ENCODE assay signal across 9 cellular contexts in the genomic region with DNA sequence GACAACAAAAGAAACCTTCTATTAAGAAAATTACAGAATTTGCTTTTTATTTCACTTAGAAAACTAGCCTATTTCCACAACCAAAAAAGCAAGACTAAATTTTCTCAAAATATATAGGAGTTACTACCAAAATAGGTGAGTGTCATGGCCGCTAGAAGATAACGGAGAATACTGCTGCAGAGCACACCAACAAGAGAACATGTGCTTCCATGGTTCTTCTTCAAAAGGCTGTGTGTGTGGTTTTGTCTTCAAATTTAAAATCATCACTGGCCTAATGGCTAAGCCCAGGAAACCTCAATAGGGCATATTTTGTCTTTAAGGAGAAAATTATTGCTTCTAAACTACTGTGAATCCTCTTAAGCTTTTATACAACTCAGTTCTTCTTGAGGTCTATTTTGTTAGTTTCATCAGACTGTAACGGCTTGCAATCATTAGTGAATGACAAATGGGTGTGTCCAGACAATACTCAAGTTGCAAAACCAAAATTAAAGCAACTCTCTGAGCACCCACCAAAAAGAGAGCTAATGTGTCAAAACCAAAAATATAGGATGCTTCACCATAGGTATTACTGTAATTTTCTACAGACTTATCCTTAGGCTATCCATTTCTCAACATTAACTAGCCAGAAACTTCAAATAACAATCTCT. TPM values are rescaled to one million over a fixed set of nuclear protein-coding genes. Genes with fewer than 3 reads are reported as not detected.
DNase-seq lines count a peak whose midpoint lies in the region; ATAC-seq and TF ChIP-seq lines count a peak whose summit lies in the region.
"Had no signal": no experiment of that assay in that cellular context is flagged by ENCODE, and none has a peak within 500 bp of the region (broad histone marks: within the 10 kb centered on the region; RNA-seq: fewer than 3 reads in every experiment).

No MANE protein-coding gene starts in this region.

- H3K4me3 ChIP-seq in OCI-LY7 (ENCODE audit: low read depth, low read length, poor library complexity, severe bottlenecking) (peak overlapping the region; percentile 97), gastrocnemius medialis (no peak overlapping the region)

- H3K79me2 ChIP-seq in OCI-LY7 (ENCODE audit: insufficient read depth, low read depth, low read length): peaks cover 65% of the 10 kb centered on the region

- H3K9me3 ChIP-seq in OCI-LY7 (ENCODE audit: low read length) (no peaks in the 10 kb centered on the region), gastrocnemius medialis (no peaks in the 10 kb centered on the region)

- in situ Hi-C loops in gastrocnemius medialis (cut with MboI; ENCODE audit: low sequenced_read_pairs in 4 of 4): no loop called here

- CTCF ChIA-PET in OCI-LY7 (lab: Charles Lee; ENCODE audit: unreplicated experiment): interaction anchor here (0.5 to 1.1 kb wide), 2 partner anchors 22 to 32 kb away, joined by 3 read pairs; no protein-coding TSS in a partner anchor

- peak overlapping the region; percentile 95 for H3K4me3 Mint-ChIP-seq in effector memory CD8-positive, alpha-beta T cell

- DNase-seq in OCI-LY7 (ENCODE audit: low spot score): peak; percentile 24
- DNase-seq in effector memory CD8-positive, alpha-beta T cell: no peak
- no peak for DNase-seq in gastrocnemius medialis
- DNase-seq in NCI-H1436 (lab: John Stamatoyannopoulos, UW): no peak
- no peak for DNase-seq in SHP77 (lab: John Stamatoyannopoulos, UW)
- DNase-seq in DMS79 (lab: John Stamatoyannopoulos, UW): no peak

- H3K27me3 Mint-ChIP-seq in effector memory CD8-positive, alpha-beta T cell: no peaks in the 10 kb centered on the region

- H3K9me2 ChIP-seq in OCI-LY7 (ENCODE audit: insufficient read depth, low read length): no peaks in the 10 kb centered on the region

- peak overlapping the region; percentile 98 for H3K4me2 ChIP-seq in OCI-LY7 (ENCODE audit: low read length)

- no peaks in the 10 kb centered on the region for H3K27me3 ChIP-seq in gastrocnemius medialis

- H3K27ac ChIP-seq in OCI-LY7 (ENCODE audit: low read depth, low read length, poor library complexity, severe bottlenecking): peak overlapping the region; percentile 77
- H3K27ac ChIP-seq in gastrocnemius medialis: peak overlapping the region in 3 of 4 donors; percentile 8 to 67 (median 19)

- H3K4me1 ChIP-seq in OCI-LY7 (ENCODE audit: insufficient read depth, low read length, poor library complexity, severe bottlenecking) (peaks cover 58% of the 10 kb centered on the region), gastrocnemius medialis (peaks cover 32 to 51% of the 10 kb centered on the region in 2 donors)

- 0 out of 2 replicates have a peak, but pooled peaks cover 7% of the 10 kb centered on the region for H4K20me1 ChIP-seq in OCI-LY7 (ENCODE audit: insufficient read depth, low read length)

- POLR2A ChIA-PET in OCI-LY7 (lab: Charles Lee): interaction anchor here (0.6 to 7.2 kb wide), 7 partner anchors 8 to 738 kb away, joined by 3 to 119 read pairs (median 3); no protein-coding TSS in a partner anchor

- TSS peak; percentile 39 for BruUV-seq in OCI-LY7 (replicated peaks; lab: Mats Ljungman, UMichigan)

- intact Hi-C loops in OCI-LY7 (cut with micrococcal nuclease; ENCODE audit: unreplicated experiment) (loop anchor here (1.0 kb wide), 1 partner anchor 32 kb away; no protein-coding TSS in a partner anchor), gastrocnemius medialis (cut with DNase I; ENCODE audit: low total_unique reads) (no loop called here)

- no peak overlapping the region for H2AFZ ChIP-seq in OCI-LY7 (ENCODE audit: low read length)

- peaks cover 76% of the 10 kb centered on the region for H3K36me3 ChIP-seq in OCI-LY7 (ENCODE audit: insufficient read depth, low read length)
- H3K36me3 ChIP-seq in gastrocnemius medialis: peaks cover 0 to 54% of the 10 kb centered on the region in 2 donors

- TF ChIP-seq CTCF in OCI-LY7 (conservative IDR thresholded peaks at IDR 0.05; ENCODE audit: low read length): no peak
- no peak for TF ChIP-seq CTCF in gastrocnemius medialis (IDR thresholded peaks at IDR 0.05 in 4 of 5, conservative IDR thresholded peaks at IDR 0.05 in 1 of 5)

- H3K27ac Mint-ChIP-seq in effector memory CD8-positive, alpha-beta T cell: peak overlapping the region; percentile 98

- peaks cover 80% of the 10 kb centered on the region for H3K36me3 Mint-ChIP-seq in effector memory CD8-positive, alpha-beta T cell (ENCODE audit: insufficient read depth)

- peaks cover 38 to 41% of the 10 kb centered on the region in 2 donors for H3K4me1 Mint-ChIP-seq in effector memory CD8-positive, alpha-beta T cell (ENCODE audit: low read depth in 2 of 2)

- no peaks in the 10 kb centered on the region for H3K9me3 Mint-ChIP-seq in effector memory CD8-positive, alpha-beta T cell

- ATAC-seq in GM18505 (IDR thresholded peaks at IDR 0.05; ENCODE audit: unreplicated experiment) (no peak), gastrocnemius medialis (no peak)
- no peak for ATAC-seq in effector memory CD8-positive, alpha-beta T cell (replicated peaks)

- TF ChIP-seq POLR2A in GM18505 (IDR thresholded peaks at IDR 0.05; ENCODE audit: borderline replicate concordance, extremely low read depth, insufficient read depth, insufficient read length) (peak; percentile 7), gastrocnemius medialis (IDR thresholded peaks at IDR 0.05) (no peak)

RNA-seq across cellular contexts. Expression of a gene that starts 3.3 kb away (rescaled TPM):
- total RNA-seq in OCI-LY7 (2014; rRNA removed; shearing (Covaris generic)): 79.2 and 85.8 TPM in 2 replicates
- total RNA-seq in OCI-LY7 (2022) (67.9 and 79.9 TPM in 2 replicates), gastrocnemius medialis (10 to 100 TPM; 22.3 to 39.3 (median 24.8) TPM)

RNA-seq across cellular contexts. Expression of a gene that starts 55.1 kb away (rescaled TPM):
- total RNA-seq in OCI-LY7 (2014; rRNA removed; shearing (Covaris generic)): 17.8 and 26.6 TPM in 2 replicates
- total RNA-seq in OCI-LY7 (2022): 21.2 and 23.0 TPM in 2 replicates
- total RNA-seq in gastrocnemius medialis: 10 to 100 TPM; 11.9 to 18.2 (median 12.8) TPM

RNA-seq across cellular contexts. Expression of a gene that starts 58.5 kb away (rescaled TPM):
- not detected in 2 replicates for total RNA-seq in OCI-LY7 (2014; rRNA removed; shearing (Covaris generic))
- total RNA-seq in OCI-LY7 (2022): not detected in 2 replicates
- total RNA-seq in gastrocnemius medialis: not detected
- total RNA-seq: activated CD8-positive, alpha-beta memory T cell treated with anti-CD3 and anti-CD28 coated beads for 36 hours; myocyte had no signal
